ENCODE assay signal across 1 cellular context in the genomic region with DNA sequence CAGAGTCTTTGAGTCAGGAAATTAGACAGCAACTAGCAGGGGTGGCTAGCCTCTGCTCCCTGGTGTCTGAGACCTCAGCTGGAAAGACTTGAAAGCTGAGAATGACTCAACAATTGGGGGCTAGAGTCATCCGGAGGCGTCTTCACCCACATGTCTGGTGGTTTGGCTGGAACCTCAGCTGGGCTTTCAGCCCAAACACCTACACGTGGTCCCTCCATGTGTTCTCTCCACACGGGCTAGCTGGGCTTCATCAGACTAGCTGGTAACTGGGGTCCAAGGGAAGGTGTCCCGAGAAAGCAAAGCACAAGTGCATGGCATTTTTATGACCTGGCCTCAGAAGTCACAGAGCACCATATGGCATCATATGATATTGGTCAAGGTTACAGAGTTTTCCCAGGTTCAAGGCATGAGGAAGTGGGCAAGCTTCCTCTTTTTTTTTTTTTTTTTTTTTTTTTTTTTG.
A peak's percentile ranks its signal among the peaks of the same experiment; 100 is the strongest.
TF ChIP-seq lines count a peak whose summit lies in the region.

No MANE protein-coding gene starts in this region.

TF ChIP-seq in A549, 52 proteins besides CTCF, POLR2A, EP300 and RAD21 (continued from another document):
- TF ChIP-seq TFCP2L1 (CRISPR knock-in tag; IDR thresholded peaks at IDR 0.05) = no peak
- TF ChIP-seq NR3C1 (IDR thresholded peaks at IDR 0.05) = no peak
- TF ChIP-seq RARB (CRISPR knock-in tag; IDR thresholded peaks at IDR 0.05) = no peak
- TF ChIP-seq EHF (CRISPR knock-in tag; IDR thresholded peaks at IDR 0.05) = no peak
- TF ChIP-seq JUNB (IDR thresholded peaks at IDR 0.05) = peak; percentile 28; the same call in 1 of the 2 replicates
- no peak for TF ChIP-seq CHD2 (IDR thresholded peaks at IDR 0.05; ENCODE audit: low read length, partially characterized antibody)
- TF ChIP-seq POLR2AphosphoS2 (conservative IDR thresholded peaks at IDR 0.05; ENCODE audit: low read length) = no peak
- TF ChIP-seq HEYL (CRISPR knock-in tag; IDR thresholded peaks at IDR 0.05) = no peak
- TF ChIP-seq, protein P1, sequence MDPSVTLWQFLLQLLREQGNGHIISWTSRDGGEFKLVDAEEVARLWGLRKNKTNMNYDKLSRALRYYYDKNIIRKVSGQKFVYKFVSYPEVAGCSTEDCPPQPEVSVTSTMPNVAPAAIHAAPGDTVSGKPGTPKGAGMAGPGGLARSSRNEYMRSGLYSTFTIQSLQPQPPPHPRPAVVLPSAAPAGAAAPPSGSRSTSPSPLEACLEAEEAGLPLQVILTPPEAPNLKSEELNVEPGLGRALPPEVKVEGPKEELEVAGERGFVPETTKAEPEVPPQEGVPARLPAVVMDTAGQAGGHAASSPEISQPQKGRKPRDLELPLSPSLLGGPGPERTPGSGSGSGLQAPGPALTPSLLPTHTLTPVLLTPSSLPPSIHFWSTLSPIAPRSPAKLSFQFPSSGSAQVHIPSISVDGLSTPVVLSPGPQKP (IDR thresholded peaks at IDR 0.05; ENCODE audit: low read depth, low read length) = no peak
- TF ChIP-seq HOXA7 (CRISPR knock-in tag; IDR thresholded peaks at IDR 0.05) = no peak
- no peak for TF ChIP-seq FOXS1 (CRISPR knock-in tag; IDR thresholded peaks at IDR 0.05)
- no peak for TF ChIP-seq CBX8 (IDR thresholded peaks at IDR 0.05)
- TF ChIP-seq FOSB (CRISPR knock-in tag; IDR thresholded peaks at IDR 0.05) = no peak
